In genomic region chr7:21617916-21618390, GRCh38 we compare ENCODE assay signal across 1 cellular context.
A peak's percentile ranks its signal among the peaks of the same experiment; 100 is the strongest.
TF ChIP-seq lines count a peak whose summit lies in the region.

No MANE protein-coding gene starts in this region.

TF ChIP-seq in A549, 52 proteins besides CTCF, POLR2A, EP300 and RAD21 (continued from another document):
- no peak for TF ChIP-seq HMGXB4 (CRISPR knock-in tag; IDR thresholded peaks at IDR 0.05; ENCODE audit: borderline replicate concordance)
- no peak for TF ChIP-seq ESRRA (IDR thresholded peaks at IDR 0.05; ENCODE audit: borderline replicate concordance, low read length)
- TF ChIP-seq GATA3 (IDR thresholded peaks at IDR 0.05; ENCODE audit: borderline replicate concordance), result peak; percentile 97
- TF ChIP-seq REST (IDR thresholded peaks at IDR 0.05), result no peak
- no peak for TF ChIP-seq NFE2L2 (conservative IDR thresholded peaks at IDR 0.05; ENCODE audit: low read length)
- no peak for TF ChIP-seq ELK1 (IDR thresholded peaks at IDR 0.05; ENCODE audit: low read depth, low read length)
- TF ChIP-seq USF2 (IDR thresholded peaks at IDR 0.05), result no peak
- TF ChIP-seq EHMT2 (IDR thresholded peaks at IDR 0.05; ENCODE audit: low read depth), result no peak
TF ChIP-seq in A549: peak in this region for 13.
